In genomic region chr2:84999467-85000064, GRCh38 we compare ENCODE assay signal across 1 cellular context.
TF ChIP-seq lines count a peak whose summit lies in the region.

No MANE protein-coding gene starts in this region.

TF ChIP-seq in GM23338, 12 proteins besides CTCF, POLR2A, EP300 and RAD21 (continued from another document):
- TF ChIP-seq REST (IDR thresholded peaks at IDR 0.05; ENCODE audit: unreplicated experiment), result no peak
- TF ChIP-seq JUNB (IDR thresholded peaks at IDR 0.05; ENCODE audit: unreplicated experiment), result no peak
- TF ChIP-seq EZH2 (IDR thresholded peaks at IDR 0.05; ENCODE audit: low read depth, unreplicated experiment), result no peak
- TF ChIP-seq EZH2phosphoT487 (IDR thresholded peaks at IDR 0.05; ENCODE audit: unreplicated experiment), result no peak
